In the genomic region with DNA sequence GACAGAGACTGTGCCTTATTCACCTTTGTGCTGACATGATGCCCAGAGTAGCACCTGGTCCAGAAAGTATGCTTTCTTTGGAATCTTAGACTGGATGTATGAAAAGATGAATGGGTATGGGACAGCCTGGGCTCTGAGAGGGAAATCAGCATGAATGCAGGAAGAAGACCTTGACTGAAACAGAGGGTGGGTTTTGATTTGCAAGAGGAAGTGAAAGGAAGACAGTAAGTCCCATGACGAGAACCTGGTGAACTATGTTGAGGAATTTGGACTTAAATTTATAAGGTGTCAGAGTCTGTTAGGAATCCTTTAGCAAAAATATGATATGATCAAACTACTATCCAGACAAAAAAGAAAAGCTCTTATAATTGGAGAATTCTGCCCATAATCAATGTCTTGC, we compare ENCODE assay signal across 16 cellular contexts.
DNase-seq lines count a peak whose midpoint lies in the region; ATAC-seq and TF ChIP-seq lines count a peak whose summit lies in the region.
"Had no signal": no experiment of that assay in that cellular context is flagged by ENCODE, and none has a peak within 500 bp of the region (broad histone marks: within the 10 kb centered on the region; RNA-seq: fewer than 3 reads in every experiment).

No MANE protein-coding gene starts in this region.

- CTCF ChIA-PET in activated B cell treated with CpG ODN at 0.5 μM for 24 hours (lab: Charles Lee) = no interaction called here

- no peak for TF ChIP-seq CTCF in activated B cell treated with CpG ODN at 0.5 μM for 24 hours (IDR thresholded peaks at IDR 0.05)

- H3K27me3 Mint-ChIP-seq in activated B cell treated with CpG ODN at 0.5 μM for 24 hours = no peaks in the 10 kb centered on the region
- H3K27me3 Mint-ChIP-seq: activated CD4-positive, alpha-beta T cell treated with anti-CD3 and anti-CD28 coated beads, Interleukin-2, amount 10 ng/mL, durations not matched to agents 7 days and 5 days; CD4-positive, CD25-positive, alpha-beta regulatory T cell had no signal

- H3K4me1 Mint-ChIP-seq in activated B cell treated with CpG ODN at 0.5 μM for 24 hours = peaks cover 29% of the 10 kb centered on the region
- H3K4me1 Mint-ChIP-seq: activated CD4-positive, alpha-beta T cell treated with anti-CD3 and anti-CD28 coated beads, Interleukin-2, amount 10 ng/mL, durations not matched to agents 7 days and 5 days; CD4-positive, CD25-positive, alpha-beta regulatory T cell had no signal

- ATAC-seq in GM18511 (IDR thresholded peaks at IDR 0.05; ENCODE audit: unreplicated experiment) (peak; percentile 60), GM21515 (IDR thresholded peaks at IDR 0.05; ENCODE audit: unreplicated experiment) (peak; percentile 61), HG03108 (IDR thresholded peaks at IDR 0.05; ENCODE audit: unreplicated experiment) (peak; percentile 58), activated B cell treated with CpG ODN at 0.5 μM for 24 hours (ENCODE audit: low read depth) (peak; percentile 68)
- no peak for ATAC-seq in activated naive CD4-positive, alpha-beta T cell treated with anti-CD3 and anti-CD28 coated beads, Interleukin-2, amount 50 U/mL, for 72 hours
- ATAC-seq: HCT116, SK-N-SH treated with all-trans-retinoic acid at 6 μM for 48 hours had no signal

- H3K27ac Mint-ChIP-seq in activated B cell treated with CpG ODN at 0.5 μM for 24 hours = no peak overlapping the region
- no peak overlapping the region for H3K27ac Mint-ChIP-seq in activated naive CD4-positive, alpha-beta T cell treated with anti-CD3 and anti-CD28 coated beads, Interleukin-2, amount 50 U/mL, for 72 hours
- H3K27ac Mint-ChIP-seq: activated CD4-positive, alpha-beta T cell treated with anti-CD3 and anti-CD28 coated beads, Interleukin-2, amount 10 ng/mL, durations not matched to agents 7 days and 5 days; CD4-positive, CD25-positive, alpha-beta regulatory T cell had no signal

- intact Hi-C loops in activated B cell treated with CpG ODN at 0.5 μM for 24 hours (cut with micrococcal nuclease) = loop anchor here (1.0 to 2.0 kb wide), 2 partner anchors 10 to 304 kb away; no protein-coding TSS in a partner anchor

- DNase-seq in activated B cell treated with CpG ODN at 0.5 μM for 24 hours = no peak
- no peak for DNase-seq in activated naive CD4-positive, alpha-beta T cell treated with anti-CD3 and anti-CD28 coated beads, Interleukin-2, amount 50 U/mL, for 72 hours (ENCODE audit: low spot score in 2 of 2)
- no peak for DNase-seq in caudate nucleus (lab: John Stamatoyannopoulos, UW)
- no peak for DNase-seq in RPMI8226
- no peak for DNase-seq in activated gamma-delta T cell (lab: John Stamatoyannopoulos, UW)
- DNase-seq: activated CD4-positive, alpha-beta T cell treated with anti-CD3 and anti-CD28 coated beads, Interleukin-2, amount 10 ng/mL, durations not matched to agents 7 days and 5 days; activated naive CD4-positive, alpha-beta T cell treated with Interleukin-2 at 50 U/mL for 16 hours; CD4-positive, CD25-positive, alpha-beta regulatory T cell; NCI-H524 treated with DMSO at 0.1 percent for 48 hours; stimulated activated naive CD4-positive, alpha-beta T cell had no signal

- POLR2A ChIA-PET in activated B cell treated with CpG ODN at 0.5 μM for 24 hours (lab: Charles Lee) = interaction anchor here (0.6 kb wide), 1 partner anchor 10 kb away, joined by 3 read pairs; no protein-coding TSS in a partner anchor

- H3K27ac ChIP-seq in caudate nucleus (ENCODE audit: low read depth, low read length) = no peak overlapping the region
- H3K27ac ChIP-seq: neutrophil had no signal

- peaks cover 3% of the 10 kb centered on the region for H3K9me3 Mint-ChIP-seq in activated B cell treated with CpG ODN at 0.5 μM for 24 hours
- H3K9me3 Mint-ChIP-seq in activated naive CD4-positive, alpha-beta T cell treated with anti-CD3 and anti-CD28 coated beads, Interleukin-2, amount 50 U/mL, for 72 hours = peaks cover 4 to 5% of the 10 kb centered on the region in 2 donors

- H3K4me3 Mint-ChIP-seq in activated B cell treated with CpG ODN at 0.5 μM for 24 hours = peak overlapping the region; percentile 24
- H3K4me3 Mint-ChIP-seq: activated CD4-positive, alpha-beta T cell treated with anti-CD3 and anti-CD28 coated beads, Interleukin-2, amount 10 ng/mL, durations not matched to agents 7 days and 5 days; CD4-positive, CD25-positive, alpha-beta regulatory T cell had no signal

- H3K36me3 Mint-ChIP-seq in activated B cell treated with CpG ODN at 0.5 μM for 24 hours (ENCODE audit: low read depth) = no peaks in the 10 kb centered on the region
- H3K36me3 Mint-ChIP-seq in activated naive CD4-positive, alpha-beta T cell treated with anti-CD3 and anti-CD28 coated beads, Interleukin-2, amount 50 U/mL, for 72 hours = no peaks in the 10 kb centered on the region
- H3K36me3 Mint-ChIP-seq: CD4-positive, CD25-positive, alpha-beta regulatory T cell had no signal

Comparison
In these comparisons a context has a peak if more than half of its experiments do, and no peak if none do; other contexts are left out.
1. ATAC-seq: peak in GM18511 (single experiment), GM21515 (single experiment), HG03108 (single experiment) and activated B cell treated with CpG ODN at 0.5 μM for 24 hours (single experiment); none in activated naive CD4-positive, alpha-beta T cell treated with anti-CD3 and anti-CD28 coated beads, Interleukin-2, amount 50 U/mL, for 72 hours (0 of 2).